1 cellular context compared by ENCODE assay signal in the genomic region with DNA sequence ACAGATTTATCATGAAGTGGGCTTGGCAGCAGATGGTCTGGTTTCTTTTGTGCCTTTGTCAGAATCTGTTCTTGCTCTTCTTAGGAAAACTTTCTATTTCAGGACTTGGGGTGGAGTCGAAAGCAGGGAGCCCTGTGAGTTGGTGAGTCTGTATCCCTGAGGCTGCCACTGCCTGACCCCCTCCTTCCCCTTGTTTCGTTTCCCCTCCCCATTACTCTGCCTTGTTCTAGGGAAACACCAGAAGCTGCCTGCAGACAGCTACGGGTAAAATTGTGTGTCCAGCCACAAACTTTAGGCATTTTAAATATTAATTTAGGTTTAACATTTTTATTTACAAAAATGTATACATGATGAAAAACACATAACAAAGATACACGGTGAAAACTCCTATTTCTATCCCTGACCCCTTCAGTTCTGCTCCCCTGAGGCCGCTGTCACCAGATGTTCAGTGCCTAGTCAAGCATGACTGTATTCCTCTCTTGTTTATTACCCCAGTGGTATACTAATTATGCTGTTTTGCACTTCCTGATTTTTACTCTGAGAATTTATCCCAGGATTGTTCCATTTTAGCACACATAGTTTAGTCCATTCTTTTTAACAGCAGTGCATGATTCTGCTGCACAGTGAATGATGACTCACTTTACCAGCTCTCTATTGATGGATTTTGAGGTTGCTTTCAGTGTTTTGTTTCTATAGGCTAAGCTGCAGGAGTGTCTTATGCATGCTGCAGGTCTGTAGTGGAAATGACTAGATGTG.
TF ChIP-seq lines count a peak whose summit lies in the region.

No MANE protein-coding gene starts in this region.

TF ChIP-seq in GM12878, 131 proteins besides CTCF, POLR2A, EP300 and RAD21 (continued from another document):
- TF ChIP-seq, protein P1, sequence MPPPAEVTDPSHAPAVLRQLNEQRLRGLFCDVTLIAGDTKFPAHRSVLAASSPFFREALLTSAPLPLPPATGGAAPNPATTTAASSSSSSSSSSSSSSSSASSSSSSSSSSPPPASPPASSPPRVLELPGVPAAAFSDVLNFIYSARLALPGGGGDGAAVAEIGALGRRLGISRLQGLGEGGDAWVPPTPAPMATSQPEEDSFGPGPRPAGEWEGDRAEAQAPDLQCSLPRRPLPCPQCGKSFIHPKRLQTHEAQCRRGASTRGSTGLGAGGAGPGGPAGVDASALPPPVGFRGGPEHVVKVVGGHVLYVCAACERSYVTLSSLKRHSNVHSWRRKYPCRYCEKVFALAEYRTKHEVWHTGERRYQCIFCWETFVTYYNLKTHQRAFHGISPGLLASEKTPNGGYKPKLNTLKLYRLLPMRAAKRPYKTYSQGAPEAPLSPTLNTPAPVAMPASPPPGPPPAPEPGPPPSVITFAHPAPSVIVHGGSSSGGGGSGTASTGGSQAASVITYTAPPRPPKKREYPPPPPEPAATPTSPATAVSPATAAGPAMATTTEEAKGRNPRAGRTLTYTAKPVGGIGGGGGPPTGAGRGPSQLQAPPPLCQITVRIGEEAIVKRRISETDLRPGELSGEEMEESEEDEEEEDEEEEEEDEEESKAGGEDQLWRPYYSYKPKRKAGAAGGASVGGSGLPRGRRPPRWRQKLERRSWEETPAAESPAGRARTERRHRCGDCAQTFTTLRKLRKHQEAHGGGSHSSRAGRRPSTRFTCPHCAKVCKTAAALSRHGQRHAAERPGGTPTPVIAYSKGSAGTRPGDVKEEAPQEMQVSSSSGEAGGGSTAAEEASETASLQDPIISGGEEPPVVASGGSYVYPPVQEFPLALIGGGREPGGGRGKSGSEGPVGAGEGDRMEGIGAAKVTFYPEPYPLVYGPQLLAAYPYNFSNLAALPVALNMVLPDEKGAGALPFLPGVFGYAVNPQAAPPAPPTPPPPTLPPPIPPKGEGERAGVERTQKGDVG (CRISPR knock-in tag; IDR thresholded peaks at IDR 0.05), result no peak
TF ChIP-seq in GM12878: peak in this region for 20.
